ENCODE assay signal across 26 cellular contexts in genomic region chr1:47161298-47162040, GRCh38. TPM values are rescaled to one million over a fixed set of nuclear protein-coding genes. Genes with fewer than 3 reads are reported as not detected.
A peak's percentile ranks its signal among the peaks of the same experiment; 100 is the strongest.
DNase-seq lines count a peak whose midpoint lies in the region; ATAC-seq and TF ChIP-seq lines count a peak whose summit lies in the region.
"Had no signal": no experiment of that assay in that cellular context is flagged by ENCODE, and none has a peak within 500 bp of the region (broad histone marks: within the 10 kb centered on the region; RNA-seq: fewer than 3 reads in every experiment).

No MANE protein-coding gene starts in this region.

- ATAC-seq in HG02938 (IDR thresholded peaks at IDR 0.05; ENCODE audit: unreplicated experiment) (peak; percentile 89), Right ventricle myocardium inferior (no peak), GM19035 (IDR thresholded peaks at IDR 0.05; ENCODE audit: unreplicated experiment) (no peak), HG02973 (IDR thresholded peaks at IDR 0.05; ENCODE audit: unreplicated experiment) (no peak)
- ATAC-seq: Panc1 had no signal

- peaks cover 0 to 18% (median 0%) of the 10 kb centered on the region in 4 donors for H3K27me3 ChIP-seq in esophagus muscularis mucosa

- H3K4me1 Mint-ChIP-seq in activated CD4-positive, alpha-beta memory T cell treated with anti-CD3 and anti-CD28 coated beads for 36 hours (ENCODE audit: low read depth), result no peaks in the 10 kb centered on the region
- H3K4me1 Mint-ChIP-seq: CD14-positive monocyte had no signal

- DNase-seq in NCI-H82 (lab: John Stamatoyannopoulos, UW), result peak; percentile 22
- no peak for DNase-seq in NCI-H82 treated with DMSO at 0.1 percent for 48 hours (lab: John Stamatoyannopoulos, UW; ENCODE audit: unreplicated experiment)
- DNase-seq in esophagus muscularis mucosa (ENCODE audit: extremely low spot score), result peak; percentile 60
- DNase-seq in Right ventricle myocardium inferior (ENCODE audit: missing footprints), result no peak
- no peak for DNase-seq in activated CD4-positive, alpha-beta memory T cell treated with anti-CD3 and anti-CD28 coated beads for 36 hours
- DNase-seq: COR-L47, DMS 273 treated with DMSO at 0.1 percent for 48 hours, DND-41, GM23248, NCI-H1048, NCI-H1436 treated with DMSO at 0.1 percent for 48 hours, NCI-H2029, NCI-H2171, NCI-H446, NCI-H526 treated with DMSO at 0.1 percent for 48 hours had no signal

- WGBS in esophagus muscularis mucosa, result 78% methylated on average over 4 of the region's 5 CpGs

- no peak for TF ChIP-seq POLR2A in esophagus muscularis mucosa (IDR thresholded peaks at IDR 0.05; ENCODE audit: low read depth)

- no peak overlapping the region for H3K4me3 ChIP-seq in esophagus muscularis mucosa
- H3K4me3 ChIP-seq: GM23248, HAP-1 had no signal

- H3K4me3 Mint-ChIP-seq in activated CD4-positive, alpha-beta memory T cell treated with anti-CD3 and anti-CD28 coated beads for 36 hours, result no peak overlapping the region
- H3K4me3 Mint-ChIP-seq: CD14-positive monocyte had no signal

- no peak overlapping the region for H3K27ac ChIP-seq in esophagus muscularis mucosa (replicated peaks in 1 of 4)
- H3K27ac ChIP-seq: 22Rv1, GM23248, HL-60 had no signal

- H3K9me3 Mint-ChIP-seq in activated CD4-positive, alpha-beta memory T cell treated with anti-CD3 and anti-CD28 coated beads for 36 hours, result no peaks in the 10 kb centered on the region

- no peak overlapping the region for H3K27ac Mint-ChIP-seq in activated CD4-positive, alpha-beta memory T cell treated with anti-CD3 and anti-CD28 coated beads for 36 hours
- H3K27ac Mint-ChIP-seq: CD14-positive monocyte had no signal

- H3K27me3 Mint-ChIP-seq in activated CD4-positive, alpha-beta memory T cell treated with anti-CD3 and anti-CD28 coated beads for 36 hours, result peaks cover 22% of the 10 kb centered on the region

- intact Hi-C loops in esophagus muscularis mucosa (cut with DNase I), result no loop called here
- intact Hi-C loops in Right ventricle myocardium inferior (cut with DNase I), result no loop called here
- intact Hi-C loops in activated CD4-positive, alpha-beta memory T cell treated with anti-CD3 and anti-CD28 coated beads for 36 hours (cut with micrococcal nuclease), result no loop called here

- H3K36me3 Mint-ChIP-seq in activated CD4-positive, alpha-beta memory T cell treated with anti-CD3 and anti-CD28 coated beads for 36 hours, result no peaks in the 10 kb centered on the region
- H3K36me3 Mint-ChIP-seq: CD14-positive monocyte had no signal

- no peaks in the 10 kb centered on the region for H3K4me1 ChIP-seq in esophagus muscularis mucosa
- H3K4me1 ChIP-seq: HAP-1 had no signal

- H3K9me3 ChIP-seq in esophagus muscularis mucosa, result no peaks in the 10 kb centered on the region
- H3K9me3 ChIP-seq: HAP-1 had no signal

- TF ChIP-seq CTCF in esophagus muscularis mucosa (IDR thresholded peaks at IDR 0.05), result no peak

- no peak for TF ChIP-seq EP300 in esophagus muscularis mucosa (IDR thresholded peaks at IDR 0.05)

- no peaks in the 10 kb centered on the region for H3K36me3 ChIP-seq in esophagus muscularis mucosa
- H3K36me3 ChIP-seq: HAP-1 had no signal

- CTCF ChIA-PET in activated CD4-positive, alpha-beta memory T cell treated with anti-CD3 and anti-CD28 coated beads for 36 hours (lab: Charles Lee), result interaction anchor here (1.0 kb wide), 1 partner anchor 14 kb away, joined by 3 read pairs; no protein-coding TSS in a partner anchor

- POLR2A ChIA-PET in activated CD4-positive, alpha-beta memory T cell treated with anti-CD3 and anti-CD28 coated beads for 36 hours (lab: Charles Lee), result no interaction called here

RNA-seq across cellular contexts. Expression of gene CYP4A22, which starts 24.2 kb away (rescaled TPM):
- total RNA-seq in esophagus muscularis mucosa (under 1 TPM in 2 of 4 donors, not detected in 2; 0.19 to 0.46 TPM), Right ventricle myocardium inferior (not detected)
- total RNA-seq in activated CD4-positive, alpha-beta memory T cell treated with anti-CD3 and anti-CD28 coated beads for 36 hours, result not detected
- total RNA-seq: GM23248, HT1080, M059J, SK-MEL-5 had no signal

RNA-seq across cellular contexts. Expression of gene PDZK1IP1, which starts 28.4 kb away (rescaled TPM):
- 1 to 10 TPM in 1 of 4 donors, not detected in 3; 1.8 TPM for total RNA-seq in esophagus muscularis mucosa
- not detected for total RNA-seq in Right ventricle myocardium inferior
- not detected for total RNA-seq in activated CD4-positive, alpha-beta memory T cell treated with anti-CD3 and anti-CD28 coated beads for 36 hours
- total RNA-seq: GM23248, HT1080, SK-MEL-5 had no signal

Comparison
In these comparisons a context has a peak if more than half of its experiments do, and no peak if none do; other contexts are left out.
1. DNase-seq: peak in NCI-H82 (single experiment) and esophagus muscularis mucosa (single experiment); none in NCI-H82 treated with DMSO at 0.1 percent for 48 hours (single experiment), Right ventricle myocardium inferior (single experiment) and activated CD4-positive, alpha-beta memory T cell treated with anti-CD3 and anti-CD28 coated beads for 36 hours (single experiment).